Comparison of ENCODE assay signal across 22 cellular contexts in genomic region chr20:54049156-54049555, GRCh38. TPM values are rescaled to one million over a fixed set of nuclear protein-coding genes. Genes with fewer than 3 reads are reported as not detected.
A peak's percentile ranks its signal among the peaks of the same experiment; 100 is the strongest.
DNase-seq lines count a peak whose midpoint lies in the region; ATAC-seq, FAIRE-seq and TF ChIP-seq lines count a peak whose summit lies in the region.
"Had no signal": no experiment of that assay in that cellular context is flagged by ENCODE, and none has a peak within 500 bp of the region (broad histone marks: within the 10 kb centered on the region; RNA-seq: fewer than 3 reads in every experiment).

No MANE protein-coding gene starts in this region.

- H3K27ac Mint-ChIP-seq in astrocyte (ENCODE audit: unreplicated experiment) = no peak overlapping the region
- no peak overlapping the region for H3K27ac Mint-ChIP-seq in stimulated activated naive CD8-positive, alpha-beta T cell treated with anti-CD3 and anti-CD28 coated beads, Interleukin-15, amount 100 ng/mL, for 72 hours
- H3K27ac Mint-ChIP-seq in activated CD4-positive, alpha-beta T cell treated with anti-CD3 and anti-CD28 coated beads, Interleukin-2, amount 10 ng/mL, durations not matched to agents 24 days and 14 days = no peak overlapping the region
- H3K27ac Mint-ChIP-seq: B cell; CD4-positive, alpha-beta T cell had no signal

- H3K9me3 ChIP-seq in astrocyte (ENCODE audit: insufficient read depth, low read depth, low read length) (no peaks in the 10 kb centered on the region), tibial artery (no peaks in the 10 kb centered on the region)

- peaks cover 2% of the 10 kb centered on the region for H3K4me1 Mint-ChIP-seq in astrocyte (ENCODE audit: low read depth, unreplicated experiment)
- peaks cover 12% of the 10 kb centered on the region for H3K4me1 Mint-ChIP-seq in stimulated activated naive CD8-positive, alpha-beta T cell treated with anti-CD3 and anti-CD28 coated beads, Interleukin-15, amount 100 ng/mL, for 72 hours
- peaks cover 12% of the 10 kb centered on the region for H3K4me1 Mint-ChIP-seq in activated CD4-positive, alpha-beta T cell treated with anti-CD3 and anti-CD28 coated beads, Interleukin-2, amount 10 ng/mL, durations not matched to agents 24 days and 14 days

- H3K36me3 ChIP-seq in astrocyte (ENCODE audit: insufficient read depth, low read length) (no peaks in the 10 kb centered on the region), tibial artery (no peaks in the 10 kb centered on the region)

- H3K79me2 ChIP-seq in astrocyte (ENCODE audit: insufficient read depth, low read length) = no peaks in the 10 kb centered on the region

- DNase-seq in EH (ENCODE audit: low read depth) = peak; percentile 28
- DNase-seq in astrocyte (ENCODE audit: low read depth) = peak; percentile 16
- peak; percentile 21 for DNase-seq in fibroblast of peridontal ligament (ENCODE audit: extremely low read depth)
- DNase-seq in tibial artery = no peak
- no peak for DNase-seq in COLO829 (ENCODE audit: low spot score)
- no peak for DNase-seq in stimulated activated naive CD8-positive, alpha-beta T cell treated with anti-CD3 and anti-CD28 coated beads, Interleukin-15, amount 100 ng/mL, for 72 hours
- no peak for DNase-seq in activated CD4-positive, alpha-beta T cell treated with anti-CD3 and anti-CD28 coated beads, Interleukin-2, amount 10 ng/mL, durations not matched to agents 24 days and 14 days
- DNase-seq: 8988T; ACHN; C1 segment of cervical spinal cord; CD4-positive, alpha-beta T cell; COR-L47; DMS153; DMS79 treated with DMSO at 0.1 percent for 48 hours; GDM1 had no signal

- H3K4me3 Mint-ChIP-seq in astrocyte (ENCODE audit: unreplicated experiment) = no peak overlapping the region
- H3K4me3 Mint-ChIP-seq in stimulated activated naive CD8-positive, alpha-beta T cell treated with anti-CD3 and anti-CD28 coated beads, Interleukin-15, amount 100 ng/mL, for 72 hours = no peak overlapping the region
- H3K4me3 Mint-ChIP-seq in activated CD4-positive, alpha-beta T cell treated with anti-CD3 and anti-CD28 coated beads, Interleukin-2, amount 10 ng/mL, durations not matched to agents 24 days and 14 days = no peak overlapping the region
- H3K4me3 Mint-ChIP-seq: B cell; CD4-positive, alpha-beta T cell had no signal

- no peak overlapping the region for H3K4me2 ChIP-seq in astrocyte (ENCODE audit: low read length)

- H3K9me3 Mint-ChIP-seq in astrocyte (ENCODE audit: unreplicated experiment) = peaks cover 14% of the 10 kb centered on the region
- peaks cover 0 to 7% of the 10 kb centered on the region in 2 donors for H3K9me3 Mint-ChIP-seq in stimulated activated naive CD8-positive, alpha-beta T cell treated with anti-CD3 and anti-CD28 coated beads, Interleukin-15, amount 100 ng/mL, for 72 hours
- H3K9me3 Mint-ChIP-seq in activated CD4-positive, alpha-beta T cell treated with anti-CD3 and anti-CD28 coated beads, Interleukin-2, amount 10 ng/mL, durations not matched to agents 24 days and 14 days = peaks cover 11% of the 10 kb centered on the region

- peaks cover 5% of the 10 kb centered on the region for H3K27me3 Mint-ChIP-seq in astrocyte (ENCODE audit: low read depth, unreplicated experiment)
- peaks cover 13% of the 10 kb centered on the region for H3K27me3 Mint-ChIP-seq in stimulated activated naive CD8-positive, alpha-beta T cell treated with anti-CD3 and anti-CD28 coated beads, Interleukin-15, amount 100 ng/mL, for 72 hours
- H3K27me3 Mint-ChIP-seq in activated CD4-positive, alpha-beta T cell treated with anti-CD3 and anti-CD28 coated beads, Interleukin-2, amount 10 ng/mL, durations not matched to agents 24 days and 14 days = peaks cover 2% of the 10 kb centered on the region

- no peaks in the 10 kb centered on the region for H3K27me3 ChIP-seq in astrocyte (ENCODE audit: insufficient read depth, low read length)
- H3K27me3 ChIP-seq in tibial artery = no peaks in the 10 kb centered on the region

- no peak for ATAC-seq in stimulated activated naive CD8-positive, alpha-beta T cell treated with anti-CD3 and anti-CD28 coated beads, Interleukin-15, amount 100 ng/mL, for 72 hours
- ATAC-seq: HCT116, HepG2 had no signal

- TF ChIP-seq CTCF in astrocyte (IDR thresholded peaks at IDR 0.05; ENCODE audit: insufficient read depth, low read depth, low read length) (no peak), tibial artery (IDR thresholded peaks at IDR 0.05) (no peak)

- no peaks in the 10 kb centered on the region for H4K20me1 ChIP-seq in astrocyte (ENCODE audit: insufficient read depth, low read length)

- H2AFZ ChIP-seq in astrocyte (ENCODE audit: low read depth, low read length) = no peak overlapping the region

- H3K27ac ChIP-seq in astrocyte (ENCODE audit: low read depth, low read length) (no peak overlapping the region), tibial artery (peak overlapping the region; percentile 23 to 34)

- no peak overlapping the region for H3K9ac ChIP-seq in astrocyte (ENCODE audit: low read length)

- intact Hi-C loops in tibial artery (cut with DNase I; ENCODE audit: low total_unique reads) = no loop called here
- intact Hi-C loops in activated CD4-positive, alpha-beta T cell treated with anti-CD3 and anti-CD28 coated beads, Interleukin-2, amount 10 ng/mL, durations not matched to agents 24 days and 14 days (cut with micrococcal nuclease) = loop anchor here (10.0 kb wide), 1 partner anchor 344 kb away; no protein-coding TSS in a partner anchor

- no peak overlapping the region for H3K4me3 ChIP-seq in astrocyte (ENCODE audit: insufficient read depth, low read depth, low read length)
- no peak overlapping the region for H3K4me3 ChIP-seq in tibial artery

- no peaks in the 10 kb centered on the region for H3K36me3 Mint-ChIP-seq in astrocyte (ENCODE audit: low read depth, unreplicated experiment)
- peaks cover 1% of the 10 kb centered on the region for H3K36me3 Mint-ChIP-seq in activated CD4-positive, alpha-beta T cell treated with anti-CD3 and anti-CD28 coated beads, Interleukin-2, amount 10 ng/mL, durations not matched to agents 24 days and 14 days (ENCODE audit: low read depth)

- no peak for FAIRE-seq in astrocyte (lab: Jason Lieb, UNC)
- FAIRE-seq: D721Med, GM12892, GM19239, H54, HepG2 had no signal

- peaks cover 3% of the 10 kb centered on the region for H3K4me1 ChIP-seq in astrocyte (ENCODE audit: insufficient read depth, low read length)
- H3K4me1 ChIP-seq in tibial artery = peaks cover 0 to 23% (median 6%) of the 10 kb centered on the region in 4 donors

RNA-seq across cellular contexts. Expression of gene BCAS1, which starts 21.2 kb away (rescaled TPM):
- 0.31 TPM in 1 of 2 replicates, not detected in the other for total RNA-seq in astrocyte
- not detected in 2 replicates for total RNA-seq in activated CD4-positive, alpha-beta T cell treated with anti-CD3 and anti-CD28 coated beads, Interleukin-2, amount 10 ng/mL, durations not matched to agents 24 days and 14 days

Comparison
In these comparisons a context has a peak if more than half of its experiments do, and no peak if none do; other contexts are left out.
1. DNase-seq: peak in EH (single experiment), astrocyte (single experiment) and fibroblast of peridontal ligament (single experiment); none in tibial artery (0 of 2), COLO829 (single experiment), stimulated activated naive CD8-positive, alpha-beta T cell treated with anti-CD3 and anti-CD28 coated beads, Interleukin-15, amount 100 ng/mL, for 72 hours (0 of 2) and activated CD4-positive, alpha-beta T cell treated with anti-CD3 and anti-CD28 coated beads, Interleukin-2, amount 10 ng/mL, durations not matched to agents 24 days and 14 days (single experiment).